ENCODE assay signal across 8 cellular contexts in the genomic region with DNA sequence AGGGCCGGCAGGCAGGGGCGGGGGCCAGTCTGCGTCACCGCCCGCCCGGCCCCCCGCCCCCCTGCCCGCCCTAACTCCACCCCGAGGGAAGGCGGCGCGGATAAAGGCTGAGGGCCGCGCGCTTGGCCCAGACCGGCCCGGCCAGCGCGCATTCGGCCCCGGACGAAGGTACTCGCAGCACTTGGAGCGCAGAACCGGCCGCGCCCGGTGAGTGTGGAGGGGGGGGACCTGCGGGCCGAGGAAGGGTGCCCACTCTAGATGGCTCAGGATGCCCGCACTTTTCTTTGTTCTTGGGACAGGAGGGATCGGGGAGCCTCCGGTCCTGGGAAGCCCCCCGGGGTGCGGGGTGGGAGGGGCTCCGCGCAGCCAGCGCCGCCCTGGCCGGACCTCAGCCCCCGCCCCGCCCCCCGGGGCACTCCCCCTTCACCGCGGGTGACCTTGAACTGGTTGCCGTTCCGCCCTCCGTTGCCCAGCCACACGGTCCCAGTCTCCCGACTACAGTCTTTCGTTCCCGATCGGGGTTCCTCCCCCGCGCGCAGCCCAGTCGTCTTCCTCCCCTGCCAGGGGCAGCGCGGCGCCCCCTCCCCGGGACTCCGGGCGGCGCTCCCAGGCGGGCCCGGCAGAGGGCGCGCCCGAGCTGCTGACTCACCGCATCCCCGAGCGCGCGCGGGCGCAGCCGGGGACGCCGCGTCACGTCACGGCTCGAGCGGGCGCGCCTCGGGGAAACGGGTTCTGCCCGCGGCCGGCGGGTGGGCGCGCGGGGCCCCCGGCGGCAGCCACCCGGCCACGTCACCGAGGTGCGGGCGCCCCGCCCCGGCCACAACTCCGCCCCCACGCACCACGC. TPM values are rescaled to one million over a fixed set of nuclear protein-coding genes. Genes with fewer than 3 reads are reported as not detected.
DNase-seq lines count a peak whose midpoint lies in the region; ATAC-seq and TF ChIP-seq lines count a peak whose summit lies in the region.

TSS of gene MIDN (plus strand) at position 130 of the 844 bp plus-strand sequence. CDS start 1,714 bp downstream, outside the sequence.

- peak within 1 kb of the TSS; percentile 47 to 75 (median 62) for H3K4me3 ChIP-seq in liver (ENCODE audit: low read depth in 1 of 3, low read length in 3 of 3)

- peak within 1 kb of the TSS; percentile 97 to 99 for H3K27ac ChIP-seq in liver (ENCODE audit: low read depth in 1 of 2, low read length in 2 of 2)

- peak; percentile 54 for DNase-seq in NCI-H510A treated with DMSO at 0.1 percent for 48 hours (lab: John Stamatoyannopoulos, UW)
- DNase-seq in NCI-H510A (lab: John Stamatoyannopoulos, UW) = no peak
- peak; percentile 71 for DNase-seq in NCI-H2029 (lab: John Stamatoyannopoulos, UW)
- peak; percentile 83 to 87 for DNase-seq in activated CD4-positive, alpha-beta T cell treated with anti-CD3 and anti-CD28 coated beads for 4 hours
- DNase-seq in dermis blood vessel endothelial cell = peak; percentile 93
- DNase-seq in stimulated activated CD4-positive, alpha-beta T cell treated with anti-CD3 and anti-CD28 coated beads, Interleukin-4, amount 100 ng/mL, for 48 hours (ENCODE audit: low read depth in 2 of 2) = peak; percentile 72

- ATAC-seq in HG02678 (IDR thresholded peaks at IDR 0.05; ENCODE audit: unreplicated experiment) = peak; percentile 30

- WGBS in liver = under 1% methylated on average over 107 of the region's 107 CpGs

- peaks cover 0 to 4% (median 0%) of the 10 kb centered on the region in 4 donors for H3K36me3 ChIP-seq in liver (ENCODE audit: control insufficient read depth in 4 of 4, insufficient read depth in 3 of 4, low read depth in 1 of 4, low read length in 3 of 4)

- H3K4me1 ChIP-seq in liver (ENCODE audit: control insufficient read depth in 4 of 4, insufficient read depth in 4 of 4, low read length in 3 of 4) = peaks cover 24 to 66% (median 43%) of the 10 kb centered on the region in 4 donors

- TF ChIP-seq RAD21 in liver (IDR thresholded peaks at IDR 0.05) = no peak

- TF ChIP-seq CTCF in liver (IDR thresholded peaks at IDR 0.05; ENCODE audit: low read depth, low read length, missing input control) = peak; percentile 75

- H3K27me3 ChIP-seq in liver (ENCODE audit: control insufficient read depth in 4 of 4, insufficient read depth in 4 of 4, low read length in 3 of 4) = no peaks in the 10 kb centered on the region

- no peaks in the 10 kb centered on the region for H3K9me3 ChIP-seq in liver (ENCODE audit: control insufficient read depth in 4 of 4, low read length in 3 of 4)

- peak within 1 kb of the TSS; percentile 10 to 53 for H3K9ac ChIP-seq in liver (ENCODE audit: low read depth in 1 of 2, low read length in 2 of 2)

TF ChIP-seq in liver, 16 proteins besides CTCF, POLR2A, EP300 and RAD21:
- TF ChIP-seq SP1 (IDR thresholded peaks at IDR 0.05) = peak; percentile 17
- peak; percentile 76 for TF ChIP-seq TAF1 (conservative IDR thresholded peaks at IDR 0.05)
- no peak for TF ChIP-seq FOXA1 (IDR thresholded peaks at IDR 0.05)
- no peak for TF ChIP-seq YY1 (IDR thresholded peaks at IDR 0.05)
- peak in 1 of 2 donors; percentile 7 for TF ChIP-seq GABPA (IDR thresholded peaks at IDR 0.05 in 1 of 2, conservative IDR thresholded peaks at IDR 0.05 in 1 of 2)

RNA-seq across cellular contexts. Expression of gene MIDN, which starts in this region (rescaled TPM):
- total RNA-seq in dermis blood vessel endothelial cell (22.1 and 27.9 TPM in 2 replicates), liver (10 to 100 TPM in 1 of 2 donors, 1 to 10 TPM in 1; 9.1 to 22.9 TPM)
- 10 to 100 TPM in 1 of 2 donors, 1 to 10 TPM in 1; 2.9 to 14.6 TPM for polyA plus RNA-seq in liver
